ENCODE assay signal across 10 cellular contexts in the genomic region with DNA sequence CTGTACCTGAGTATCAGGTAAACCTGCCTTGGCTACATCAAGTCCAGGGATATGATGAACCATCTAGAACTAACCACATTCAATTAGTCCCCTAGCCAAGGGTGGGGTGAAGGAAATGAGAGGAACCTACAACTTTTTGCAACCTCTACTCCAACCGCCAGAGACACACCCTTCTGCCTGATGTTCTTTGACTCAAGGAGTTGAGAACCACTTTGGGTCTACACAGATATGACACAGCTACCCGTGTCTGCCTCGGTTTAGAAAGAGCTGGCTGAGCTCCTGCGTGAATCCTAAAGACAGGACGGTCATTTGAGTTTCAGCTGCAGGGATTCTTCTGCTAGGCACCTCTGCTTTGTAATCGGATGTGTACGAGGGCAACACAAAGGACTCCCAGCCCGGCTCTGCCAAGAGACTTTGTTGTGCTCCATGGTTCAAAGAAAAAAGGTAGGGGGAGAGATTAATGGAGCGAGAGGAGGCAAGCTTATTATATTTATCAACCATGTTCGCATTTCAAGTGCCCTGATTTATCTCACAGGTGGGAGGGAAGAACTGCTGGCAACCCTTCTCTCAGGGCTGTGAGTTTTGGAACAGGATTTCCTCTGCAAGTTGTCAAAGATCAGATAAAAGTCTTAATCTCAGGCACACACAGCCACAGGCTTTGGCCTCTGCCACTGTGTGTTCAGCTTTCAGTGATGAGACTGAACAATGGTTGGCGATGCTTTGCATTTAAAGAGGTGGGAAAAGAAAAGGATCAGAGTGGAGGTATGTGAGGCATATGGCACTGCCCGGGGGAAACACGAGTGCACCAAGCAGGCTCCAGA. TPM values are rescaled to one million over a fixed set of nuclear protein-coding genes. Genes with fewer than 3 reads are reported as not detected.
A peak's percentile ranks its signal among the peaks of the same experiment; 100 is the strongest.
DNase-seq lines count a peak whose midpoint lies in the region; ATAC-seq and TF ChIP-seq lines count a peak whose summit lies in the region.
"Had no signal": no experiment of that assay in that cellular context is flagged by ENCODE, and none has a peak within 500 bp of the region (broad histone marks: within the 10 kb centered on the region; RNA-seq: fewer than 3 reads in every experiment).

No MANE protein-coding gene starts in this region.

- ATAC-seq in CD4-positive, alpha-beta T cell (ENCODE audit: poor library complexity): peak; percentile 46
- ATAC-seq in memory B cell (ENCODE audit: low read depth) (no peak), HG03039 (IDR thresholded peaks at IDR 0.05; ENCODE audit: unreplicated experiment) (no peak)

- no peak overlapping the region for H3K4me3 ChIP-seq in thyroid gland (replicated peaks in 1 of 3)

- peaks cover 6 to 20% of the 10 kb centered on the region in 2 donors for H3K4me1 ChIP-seq in thyroid gland

- peak overlapping the region; percentile 33 for H3K27ac ChIP-seq in CD4-positive, alpha-beta T cell (ENCODE audit: low read depth, low read length)
- peak overlapping the region in 1 of 3 donors; percentile 46 for H3K27ac ChIP-seq in thyroid gland

- peaks cover 5% of the 10 kb centered on the region for H3K27me3 Mint-ChIP-seq in CD4-positive, alpha-beta T cell
- no peaks in the 10 kb centered on the region for H3K27me3 Mint-ChIP-seq in IgD-negative memory B cell
- H3K27me3 Mint-ChIP-seq in activated T-helper 1 cell treated with anti-CD3 and anti-CD28 coated beads, Interleukin-12 subunit alpha, Interleukin-12 subunit beta, Interleukin-2, Interleukin-4 antibody, amounts not matched to agents 30 ng/mL and 10 ng/mL and 1 ng/mL, durations not matched to agents 14 hours and 24 hours and 36 hours (ENCODE audit: insufficient read depth): no peaks in the 10 kb centered on the region
- H3K27me3 Mint-ChIP-seq in memory B cell: no peaks in the 10 kb centered on the region

- CTCF ChIA-PET in CD4-positive, alpha-beta T cell (lab: Charles Lee): interaction anchor here (2.0 to 4.0 kb wide), 3 partner anchors 7 to 28 kb away, joined by 5 to 16 read pairs (median 7); no protein-coding TSS in a partner anchor

- POLR2A ChIA-PET in CD4-positive, alpha-beta T cell (lab: Charles Lee): interaction anchor here (0.5 to 7.0 kb wide), 11 partner anchors 8 to 558 kb away, joined by 3 to 74 read pairs (median 8); partner anchors contain the start of gene FLI1

- H3K4me1 Mint-ChIP-seq in CD4-positive, alpha-beta T cell (ENCODE audit: low read depth): peaks cover 98% of the 10 kb centered on the region
- H3K4me1 Mint-ChIP-seq in IgD-negative memory B cell (peaks cover 74 to 92% (median 78%) of the 10 kb centered on the region in 3 donors), memory B cell (peaks cover 82% of the 10 kb centered on the region)
- H3K4me1 Mint-ChIP-seq in activated T-helper 1 cell treated with anti-CD3 and anti-CD28 coated beads, Interleukin-12 subunit alpha, Interleukin-12 subunit beta, Interleukin-2, Interleukin-4 antibody, amounts not matched to agents 30 ng/mL and 10 ng/mL and 1 ng/mL, durations not matched to agents 14 hours and 24 hours and 36 hours (ENCODE audit: low read depth): peaks cover 97% of the 10 kb centered on the region

- peak in 3 of 10 experiments; percentile 16 to 26 (median 22) for DNase-seq in CD4-positive, alpha-beta T cell
- DNase-seq in activated T-helper 1 cell treated with anti-CD3 and anti-CD28 coated beads, Interleukin-12 subunit alpha, Interleukin-12 subunit beta, Interleukin-2, Interleukin-4 antibody, amounts not matched to agents 30 ng/mL and 10 ng/mL and 1 ng/mL, durations not matched to agents 14 hours and 24 hours and 36 hours (ENCODE audit: low spot score): no peak
- DNase-seq in memory B cell (ENCODE audit: low spot score in 2 of 2) (no peak), DMS 273 (lab: John Stamatoyannopoulos, UW; ENCODE audit: unreplicated experiment) (no peak), thyroid gland (no peak)
- DNase-seq: DMS 273 treated with DMSO at 0.1 percent for 48 hours; NCI-H1694; stimulated activated CD4-positive, alpha-beta T cell treated with anti-CD3 and anti-CD28 coated beads, Interleukin-1b, Interleukin-23, amount 100 ng/mL, for 48 hours had no signal

- H3K4me3 Mint-ChIP-seq in CD4-positive, alpha-beta T cell: peak overlapping the region; percentile 77
- peak overlapping the region; percentile 48 to 83 (median 62) for H3K4me3 Mint-ChIP-seq in IgD-negative memory B cell
- peak overlapping the region; percentile 77 for H3K4me3 Mint-ChIP-seq in activated T-helper 1 cell treated with anti-CD3 and anti-CD28 coated beads, Interleukin-12 subunit alpha, Interleukin-12 subunit beta, Interleukin-2, Interleukin-4 antibody, amounts not matched to agents 30 ng/mL and 10 ng/mL and 1 ng/mL, durations not matched to agents 14 hours and 24 hours and 36 hours
- H3K4me3 Mint-ChIP-seq in memory B cell: peak overlapping the region; percentile 63

- no peak for TF ChIP-seq CTCF in CD4-positive, alpha-beta T cell (IDR thresholded peaks at IDR 0.05)
- TF ChIP-seq CTCF in thyroid gland (IDR thresholded peaks at IDR 0.05): no peak

- no peaks in the 10 kb centered on the region for H3K9me3 ChIP-seq in CD4-positive, alpha-beta T cell (ENCODE audit: control insufficient read depth, low read length)
- H3K9me3 ChIP-seq in thyroid gland: no peaks in the 10 kb centered on the region

- intact Hi-C loops in CD4-positive, alpha-beta T cell (cut with DNase I, micrococcal nuclease): loop anchor here (2.0 to 10.0 kb wide), 4 partner anchors 34 to 254 kb away; partner anchors contain the start of gene FLI1 (in 1 of the 2)
- intact Hi-C loops in activated T-helper 1 cell treated with anti-CD3 and anti-CD28 coated beads, Interleukin-12 subunit alpha, Interleukin-12 subunit beta, Interleukin-2, Interleukin-4 antibody, amounts not matched to agents 30 ng/mL and 10 ng/mL and 1 ng/mL, durations not matched to agents 14 hours and 24 hours and 36 hours (cut with micrococcal nuclease): no loop called here
- intact Hi-C loops in thyroid gland (cut with DNase I): no loop called here

- H3K27me3 ChIP-seq in CD4-positive, alpha-beta T cell (ENCODE audit: control insufficient read depth, insufficient read depth, low read length): no peaks in the 10 kb centered on the region
- H3K27me3 ChIP-seq in thyroid gland: no peaks in the 10 kb centered on the region

- WGBS in thyroid gland, 2 donors: 62 to 73% methylated on average over 13 of the region's 13 CpGs

- peak overlapping the region; percentile 90 for H3K27ac Mint-ChIP-seq in CD4-positive, alpha-beta T cell
- H3K27ac Mint-ChIP-seq in IgD-negative memory B cell (peak overlapping the region; percentile 28 to 96 (median 94)), memory B cell (peak overlapping the region; percentile 60)
- H3K27ac Mint-ChIP-seq in activated T-helper 1 cell treated with anti-CD3 and anti-CD28 coated beads, Interleukin-12 subunit alpha, Interleukin-12 subunit beta, Interleukin-2, Interleukin-4 antibody, amounts not matched to agents 30 ng/mL and 10 ng/mL and 1 ng/mL, durations not matched to agents 14 hours and 24 hours and 36 hours: peak overlapping the region; percentile 85

- peaks cover 20% of the 10 kb centered on the region for H3K36me3 Mint-ChIP-seq in CD4-positive, alpha-beta T cell (ENCODE audit: low read depth)
- peaks cover 6% of the 10 kb centered on the region for H3K36me3 Mint-ChIP-seq in IgD-negative memory B cell
- H3K36me3 Mint-ChIP-seq in activated T-helper 1 cell treated with anti-CD3 and anti-CD28 coated beads, Interleukin-12 subunit alpha, Interleukin-12 subunit beta, Interleukin-2, Interleukin-4 antibody, amounts not matched to agents 30 ng/mL and 10 ng/mL and 1 ng/mL, durations not matched to agents 14 hours and 24 hours and 36 hours (ENCODE audit: low read depth): peaks cover 16% of the 10 kb centered on the region
- H3K36me3 Mint-ChIP-seq in memory B cell: peaks cover 12% of the 10 kb centered on the region

- H3K36me3 ChIP-seq in thyroid gland: no peaks in the 10 kb centered on the region

- no peak for TF ChIP-seq POLR2A in thyroid gland (IDR thresholded peaks at IDR 0.05)

- H3K9me3 Mint-ChIP-seq in CD4-positive, alpha-beta T cell: no peaks in the 10 kb centered on the region
- H3K9me3 Mint-ChIP-seq in IgD-negative memory B cell (peaks cover 0 to 2% (median 0%) of the 10 kb centered on the region in 3 donors), memory B cell (no peaks in the 10 kb centered on the region)
- no peaks in the 10 kb centered on the region for H3K9me3 Mint-ChIP-seq in activated T-helper 1 cell treated with anti-CD3 and anti-CD28 coated beads, Interleukin-12 subunit alpha, Interleukin-12 subunit beta, Interleukin-2, Interleukin-4 antibody, amounts not matched to agents 30 ng/mL and 10 ng/mL and 1 ng/mL, durations not matched to agents 14 hours and 24 hours and 36 hours

RNA-seq across cellular contexts. Expression of gene FLI1, which starts 35.1 kb away (rescaled TPM):
- total RNA-seq in CD4-positive, alpha-beta T cell: 10 to 100 TPM; 56.6 to 60.4 TPM
- 113 TPM for polyA plus RNA-seq in IgD-negative memory B cell
- 40.7 and 41.5 TPM in 2 replicates for total RNA-seq in activated T-helper 1 cell treated with anti-CD3 and anti-CD28 coated beads, Interleukin-12 subunit alpha, Interleukin-12 subunit beta, Interleukin-2, Interleukin-4 antibody, amounts not matched to agents 30 ng/mL and 10 ng/mL and 1 ng/mL, durations not matched to agents 14 hours and 24 hours and 36 hours
- total RNA-seq in thyroid gland: 10 to 100 TPM in 3 of 4 donors, 1 to 10 TPM in 1; 8.7 to 26.7 (median 19.9) TPM

Comparison
In these comparisons a context has a peak if more than half of its experiments do, and no peak if none do; other contexts are left out.
1. intact Hi-C loops: an anchor here in CD4-positive, alpha-beta T cell (2.0 to 10.0 kb wide); none called in activated T-helper 1 cell treated with anti-CD3 and anti-CD28 coated beads, Interleukin-12 subunit alpha, Interleukin-12 subunit beta, Interleukin-2, Interleukin-4 antibody, amounts not matched to agents 30 ng/mL and 10 ng/mL and 1 ng/mL, durations not matched to agents 14 hours and 24 hours and 36 hours and thyroid gland.